ENCODE assay signal across 1 cellular context in genomic region chr2:98683728-98684127, GRCh38.
TF ChIP-seq lines count a peak whose summit lies in the region.

No MANE protein-coding gene starts in this region.

TF ChIP-seq in GM23338, 12 proteins besides CTCF, POLR2A, EP300 and RAD21:
- TF ChIP-seq ZNF462 (CRISPR knock-in tag; IDR thresholded peaks at IDR 0.05) (no peak), EZH2phosphoT487 (IDR thresholded peaks at IDR 0.05; ENCODE audit: unreplicated experiment) (no peak), ZNF331 (CRISPR knock-in tag; IDR thresholded peaks at IDR 0.05; ENCODE audit: low read depth) (no peak), POLR2AphosphoS5 (IDR thresholded peaks at IDR 0.05; ENCODE audit: low read depth) (no peak), REST (IDR thresholded peaks at IDR 0.05; ENCODE audit: unreplicated experiment) (no peak), EZH2 (IDR thresholded peaks at IDR 0.05; ENCODE audit: low read depth, unreplicated experiment) (no peak), CREB1 (CRISPR knock-in tag; IDR thresholded peaks at IDR 0.05; ENCODE audit: low read depth) (no peak), JUNB (IDR thresholded peaks at IDR 0.05; ENCODE audit: unreplicated experiment) (no peak), ETS1 (IDR thresholded peaks at IDR 0.05) (no peak), ZNF114 (CRISPR knock-in tag; IDR thresholded peaks at IDR 0.05) (no peak), NANOG (IDR thresholded peaks at IDR 0.05; ENCODE audit: borderline replicate concordance) (no peak), STAT1 (IDR thresholded peaks at IDR 0.05; ENCODE audit: unreplicated experiment) (no peak)
